Comparison of ENCODE assay signal across 1 cellular context in genomic region chr1:38360807-38361206, GRCh38.
TF ChIP-seq lines count a peak whose summit lies in the region.

No MANE protein-coding gene starts in this region.

TF ChIP-seq in H1, 55 proteins besides CTCF, POLR2A, EP300 and RAD21:
- TF ChIP-seq, protein P1, sequence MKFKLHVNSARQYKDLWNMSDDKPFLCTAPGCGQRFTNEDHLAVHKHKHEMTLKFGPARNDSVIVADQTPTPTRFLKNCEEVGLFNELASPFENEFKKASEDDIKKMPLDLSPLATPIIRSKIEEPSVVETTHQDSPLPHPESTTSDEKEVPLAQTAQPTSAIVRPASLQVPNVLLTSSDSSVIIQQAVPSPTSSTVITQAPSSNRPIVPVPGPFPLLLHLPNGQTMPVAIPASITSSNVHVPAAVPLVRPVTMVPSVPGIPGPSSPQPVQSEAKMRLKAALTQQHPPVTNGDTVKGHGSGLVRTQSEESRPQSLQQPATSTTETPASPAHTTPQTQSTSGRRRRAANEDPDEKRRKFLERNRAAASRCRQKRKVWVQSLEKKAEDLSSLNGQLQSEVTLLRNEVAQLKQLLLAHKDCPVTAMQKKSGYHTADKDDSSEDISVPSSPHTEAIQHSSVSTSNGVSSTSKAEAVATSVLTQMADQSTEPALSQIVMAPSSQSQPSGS (IDR thresholded peaks at IDR 0.05; ENCODE audit: low read length): no peak
- no peak for TF ChIP-seq KDM5A (IDR thresholded peaks at IDR 0.05; ENCODE audit: low read length)
- TF ChIP-seq CEBPB (IDR thresholded peaks at IDR 0.05; ENCODE audit: low read depth, low read length): no peak
- TF ChIP-seq SRF (IDR thresholded peaks at IDR 0.05; ENCODE audit: low read depth, low read length): peak; percentile 64; the same call in 1 of the 2 replicates
- no peak for TF ChIP-seq SIX5 (IDR thresholded peaks at IDR 0.05; ENCODE audit: low read depth, low read length)
- no peak for TF ChIP-seq ZNF274 (IDR thresholded peaks at IDR 0.05; ENCODE audit: borderline replicate concordance, extremely low read depth, low read length)
- no peak for TF ChIP-seq RXRA (IDR thresholded peaks at IDR 0.05; ENCODE audit: insufficient read depth, low read depth, low read length)
- TF ChIP-seq SP4 (IDR thresholded peaks at IDR 0.05; ENCODE audit: low read length): no peak
